In the genomic region with DNA sequence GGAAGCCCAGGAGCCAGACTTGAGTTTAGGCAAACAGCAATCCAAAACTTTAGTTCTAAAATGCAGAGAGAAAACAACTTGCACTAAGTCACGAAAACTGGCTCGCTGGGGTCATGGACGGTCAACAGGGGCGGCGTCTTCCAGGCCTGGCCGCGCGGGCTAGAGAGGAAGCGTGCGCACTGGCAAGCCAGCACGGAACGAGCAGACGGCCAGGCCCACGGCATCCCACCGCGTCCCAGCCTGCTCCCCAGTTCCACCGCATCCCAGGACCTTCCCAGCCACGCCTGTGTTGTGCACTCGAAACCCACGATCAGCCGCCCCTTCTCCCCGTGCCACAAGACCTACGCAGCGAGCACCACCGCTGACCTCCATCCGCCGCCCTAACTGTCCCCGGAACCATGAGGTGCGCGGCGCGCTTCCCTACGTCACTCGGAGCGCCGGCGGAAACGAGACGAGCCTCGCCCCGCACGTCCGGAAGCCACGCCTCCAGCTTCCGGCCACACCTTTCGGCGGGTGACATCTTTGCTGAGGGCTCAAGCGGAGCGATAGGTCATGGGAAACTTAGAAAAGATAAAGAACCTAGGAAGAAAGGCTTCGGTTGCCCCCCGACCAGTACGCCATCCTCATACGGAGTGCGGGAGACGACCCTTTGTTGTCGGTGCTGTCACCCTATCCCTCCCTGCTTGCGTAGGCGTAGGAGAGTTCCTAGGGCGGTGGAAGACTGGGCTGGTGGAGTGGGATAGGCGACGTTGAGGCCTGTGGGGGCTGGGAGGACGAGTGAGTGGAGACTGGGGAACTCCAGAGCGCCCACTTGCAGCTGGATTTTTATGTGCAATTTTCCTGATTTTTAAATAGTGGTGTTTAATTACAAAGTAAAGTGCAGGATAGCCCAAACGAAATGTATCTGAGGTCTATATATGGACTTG, we compare ENCODE assay signal across 1 cellular context.
TF ChIP-seq lines count a peak whose summit lies in the region.

TBRG4 (minus strand) TSS at position 400 of the 926 bp plus-strand sequence. CDS start 2,460 bp downstream, outside the sequence.

TF ChIP-seq in HEK293, 187 proteins besides CTCF, POLR2A, EP300 and RAD21 (continued from another document and continues in another):
- TF ChIP-seq ZNF610 (tag by site-specific recombination; IDR thresholded peaks at IDR 0.05; ENCODE audit: borderline replicate concordance): peak; percentile 56; the same call in 1 of the 2 replicates
- TF ChIP-seq, protein P1, sequence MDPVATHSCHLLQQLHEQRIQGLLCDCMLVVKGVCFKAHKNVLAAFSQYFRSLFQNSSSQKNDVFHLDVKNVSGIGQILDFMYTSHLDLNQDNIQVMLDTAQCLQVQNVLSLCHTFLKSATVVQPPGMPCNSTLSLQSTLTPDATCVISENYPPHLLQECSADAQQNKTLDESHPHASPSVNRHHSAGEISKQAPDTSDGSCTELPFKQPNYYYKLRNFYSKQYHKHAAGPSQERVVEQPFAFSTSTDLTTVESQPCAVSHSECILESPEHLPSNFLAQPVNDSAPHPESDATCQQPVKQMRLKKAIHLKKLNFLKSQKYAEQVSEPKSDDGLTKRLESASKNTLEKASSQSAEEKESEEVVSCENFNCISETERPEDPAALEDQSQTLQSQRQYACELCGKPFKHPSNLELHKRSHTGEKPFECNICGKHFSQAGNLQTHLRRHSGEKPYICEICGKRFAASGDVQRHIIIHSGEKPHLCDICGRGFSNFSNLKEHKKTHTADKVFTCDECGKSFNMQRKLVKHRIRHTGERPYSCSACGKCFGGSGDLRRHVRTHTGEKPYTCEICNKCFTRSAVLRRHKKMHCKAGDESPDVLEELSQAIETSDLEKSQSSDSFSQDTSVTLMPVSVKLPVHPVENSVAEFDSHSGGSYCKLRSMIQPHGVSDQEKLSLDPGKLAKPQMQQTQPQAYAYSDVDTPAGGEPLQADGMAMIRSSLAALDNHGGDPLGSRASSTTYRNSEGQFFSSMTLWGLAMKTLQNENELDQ (tag by site-specific recombination; IDR thresholded peaks at IDR 0.05; ENCODE audit: low read depth): no peak
- TF ChIP-seq, protein P2, sequence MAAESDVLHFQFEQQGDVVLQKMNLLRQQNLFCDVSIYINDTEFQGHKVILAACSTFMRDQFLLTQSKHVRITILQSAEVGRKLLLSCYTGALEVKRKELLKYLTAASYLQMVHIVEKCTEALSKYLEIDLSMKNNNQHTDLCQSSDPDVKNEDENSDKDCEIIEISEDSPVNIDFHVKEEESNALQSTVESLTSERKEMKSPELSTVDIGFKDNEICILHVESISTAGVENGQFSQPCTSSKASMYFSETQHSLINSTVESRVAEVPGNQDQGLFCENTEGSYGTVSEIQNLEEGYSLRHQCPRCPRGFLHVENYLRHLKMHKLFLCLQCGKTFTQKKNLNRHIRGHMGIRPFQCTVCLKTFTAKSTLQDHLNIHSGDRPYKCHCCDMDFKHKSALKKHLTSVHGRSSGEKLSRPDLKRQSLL (tag by site-specific recombination; IDR thresholded peaks at IDR 0.05): no peak
- TF ChIP-seq, protein P3, sequence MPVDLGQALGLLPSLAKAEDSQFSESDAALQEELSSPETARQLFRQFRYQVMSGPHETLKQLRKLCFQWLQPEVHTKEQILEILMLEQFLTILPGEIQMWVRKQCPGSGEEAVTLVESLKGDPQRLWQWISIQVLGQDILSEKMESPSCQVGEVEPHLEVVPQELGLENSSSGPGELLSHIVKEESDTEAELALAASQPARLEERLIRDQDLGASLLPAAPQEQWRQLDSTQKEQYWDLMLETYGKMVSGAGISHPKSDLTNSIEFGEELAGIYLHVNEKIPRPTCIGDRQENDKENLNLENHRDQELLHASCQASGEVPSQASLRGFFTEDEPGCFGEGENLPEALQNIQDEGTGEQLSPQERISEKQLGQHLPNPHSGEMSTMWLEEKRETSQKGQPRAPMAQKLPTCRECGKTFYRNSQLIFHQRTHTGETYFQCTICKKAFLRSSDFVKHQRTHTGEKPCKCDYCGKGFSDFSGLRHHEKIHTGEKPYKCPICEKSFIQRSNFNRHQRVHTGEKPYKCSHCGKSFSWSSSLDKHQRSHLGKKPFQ (tag by site-specific recombination; IDR thresholded peaks at IDR 0.05): no peak
- peak; percentile 18; the same call in 1 of the 2 replicates for TF ChIP-seq ZNF394 (tag by site-specific recombination; IDR thresholded peaks at IDR 0.05; ENCODE audit: borderline replicate concordance)
- peak; percentile 44; the same call in 1 of the 2 replicates for TF ChIP-seq IKZF3 (tag by site-specific recombination; IDR thresholded peaks at IDR 0.05)
- no peak for TF ChIP-seq WT1 (tag by site-specific recombination; IDR thresholded peaks at IDR 0.05)
- peak; percentile 86 for TF ChIP-seq YY1 (tag by site-specific recombination; IDR thresholded peaks at IDR 0.05)
- no peak for TF ChIP-seq ZNF548 (tag by site-specific recombination; IDR thresholded peaks at IDR 0.05)
- TF ChIP-seq, protein P4, sequence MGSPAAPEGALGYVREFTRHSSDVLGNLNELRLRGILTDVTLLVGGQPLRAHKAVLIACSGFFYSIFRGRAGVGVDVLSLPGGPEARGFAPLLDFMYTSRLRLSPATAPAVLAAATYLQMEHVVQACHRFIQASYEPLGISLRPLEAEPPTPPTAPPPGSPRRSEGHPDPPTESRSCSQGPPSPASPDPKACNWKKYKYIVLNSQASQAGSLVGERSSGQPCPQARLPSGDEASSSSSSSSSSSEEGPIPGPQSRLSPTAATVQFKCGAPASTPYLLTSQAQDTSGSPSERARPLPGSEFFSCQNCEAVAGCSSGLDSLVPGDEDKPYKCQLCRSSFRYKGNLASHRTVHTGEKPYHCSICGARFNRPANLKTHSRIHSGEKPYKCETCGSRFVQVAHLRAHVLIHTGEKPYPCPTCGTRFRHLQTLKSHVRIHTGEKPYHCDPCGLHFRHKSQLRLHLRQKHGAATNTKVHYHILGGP (tag by site-specific recombination; IDR thresholded peaks at IDR 0.05): no peak
- TF ChIP-seq ZNF433 (tag by site-specific recombination; IDR thresholded peaks at IDR 0.05; ENCODE audit: low read depth): no peak
- TF ChIP-seq, protein P5, sequence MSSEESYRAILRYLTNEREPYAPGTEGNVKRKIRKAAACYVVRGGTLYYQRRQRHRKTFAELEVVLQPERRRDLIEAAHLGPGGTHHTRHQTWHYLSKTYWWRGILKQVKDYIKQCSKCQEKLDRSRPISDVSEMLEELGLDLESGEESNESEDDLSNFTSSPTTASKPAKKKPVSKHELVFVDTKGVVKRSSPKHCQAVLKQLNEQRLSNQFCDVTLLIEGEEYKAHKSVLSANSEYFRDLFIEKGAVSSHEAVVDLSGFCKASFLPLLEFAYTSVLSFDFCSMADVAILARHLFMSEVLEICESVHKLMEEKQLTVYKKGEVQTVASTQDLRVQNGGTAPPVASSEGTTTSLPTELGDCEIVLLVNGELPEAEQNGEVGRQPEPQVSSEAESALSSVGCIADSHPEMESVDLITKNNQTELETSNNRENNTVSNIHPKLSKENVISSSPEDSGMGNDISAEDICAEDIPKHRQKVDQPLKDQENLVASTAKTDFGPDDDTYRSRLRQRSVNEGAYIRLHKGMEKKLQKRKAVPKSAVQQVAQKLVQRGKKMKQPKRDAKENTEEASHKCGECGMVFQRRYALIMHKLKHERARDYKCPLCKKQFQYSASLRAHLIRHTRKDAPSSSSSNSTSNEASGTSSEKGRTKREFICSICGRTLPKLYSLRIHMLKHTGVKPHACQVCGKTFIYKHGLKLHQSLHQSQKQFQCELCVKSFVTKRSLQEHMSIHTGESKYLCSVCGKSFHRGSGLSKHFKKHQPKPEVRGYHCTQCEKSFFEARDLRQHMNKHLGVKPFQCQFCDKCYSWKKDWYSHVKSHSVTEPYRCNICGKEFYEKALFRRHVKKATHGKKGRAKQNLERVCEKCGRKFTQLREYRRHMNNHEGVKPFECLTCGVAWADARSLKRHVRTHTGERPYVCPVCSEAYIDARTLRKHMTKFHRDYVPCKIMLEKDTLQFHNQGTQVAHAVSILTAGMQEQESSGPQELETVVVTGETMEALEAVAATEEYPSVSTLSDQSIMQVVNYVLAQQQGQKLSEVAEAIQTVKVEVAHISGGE (tag by site-specific recombination; conservative IDR thresholded peaks at IDR 0.05; ENCODE audit: low read depth): peak; percentile 89
- no peak for TF ChIP-seq ZNF658 (tag by site-specific recombination; IDR thresholded peaks at IDR 0.05)
- no peak for TF ChIP-seq PRDM1 (tag by site-specific recombination; IDR thresholded peaks at IDR 0.05)
- TF ChIP-seq SP3 (tag by site-specific recombination; IDR thresholded peaks at IDR 0.05): peak; percentile 91
- TF ChIP-seq ZNF518A (tag by site-specific recombination; conservative IDR thresholded peaks at IDR 0.05; ENCODE audit: low read depth): peak; percentile 79
- no peak for TF ChIP-seq ZNF670 (tag by site-specific recombination; IDR thresholded peaks at IDR 0.05; ENCODE audit: low read depth)
- no peak for TF ChIP-seq ZNF510 (tag by site-specific recombination; IDR thresholded peaks at IDR 0.05; ENCODE audit: insufficient replicate concordance)
- TF ChIP-seq ZSCAN23 (tag by site-specific recombination; IDR thresholded peaks at IDR 0.05): no peak
- no peak for TF ChIP-seq ZNF792 (tag by site-specific recombination; IDR thresholded peaks at IDR 0.05)
- peak; percentile 96 for TF ChIP-seq KLF8 (tag by site-specific recombination; IDR thresholded peaks at IDR 0.05)
- TF ChIP-seq REST (tag by site-specific recombination; IDR thresholded peaks at IDR 0.05): no peak
- TF ChIP-seq ZNF549 (tag by site-specific recombination; IDR thresholded peaks at IDR 0.05): no peak
- peak; percentile 59 for TF ChIP-seq ZNF324 (tag by site-specific recombination; IDR thresholded peaks at IDR 0.05)
- no peak for TF ChIP-seq HOXD13 (CRISPR knock-in tag; IDR thresholded peaks at IDR 0.05; ENCODE audit: borderline replicate concordance)
- peak; percentile 74; the same call in 1 of the 2 replicates for TF ChIP-seq YY2 (tag by site-specific recombination; IDR thresholded peaks at IDR 0.05)
- TF ChIP-seq ZNF837 (tag by site-specific recombination; IDR thresholded peaks at IDR 0.05): no peak
- TF ChIP-seq ZNF660 (tag by site-specific recombination; IDR thresholded peaks at IDR 0.05): peak; percentile 45; the same call in 1 of the 2 replicates
- TF ChIP-seq ZNF23 (tag by site-specific recombination; IDR thresholded peaks at IDR 0.05; ENCODE audit: borderline replicate concordance): no peak
- no peak for TF ChIP-seq SCRT1 (tag by site-specific recombination; IDR thresholded peaks at IDR 0.05; ENCODE audit: borderline replicate concordance)
- no peak for TF ChIP-seq ZNF155 (tag by site-specific recombination; IDR thresholded peaks at IDR 0.05)
